ENCODE assay signal across 33 cellular contexts in the genomic region with DNA sequence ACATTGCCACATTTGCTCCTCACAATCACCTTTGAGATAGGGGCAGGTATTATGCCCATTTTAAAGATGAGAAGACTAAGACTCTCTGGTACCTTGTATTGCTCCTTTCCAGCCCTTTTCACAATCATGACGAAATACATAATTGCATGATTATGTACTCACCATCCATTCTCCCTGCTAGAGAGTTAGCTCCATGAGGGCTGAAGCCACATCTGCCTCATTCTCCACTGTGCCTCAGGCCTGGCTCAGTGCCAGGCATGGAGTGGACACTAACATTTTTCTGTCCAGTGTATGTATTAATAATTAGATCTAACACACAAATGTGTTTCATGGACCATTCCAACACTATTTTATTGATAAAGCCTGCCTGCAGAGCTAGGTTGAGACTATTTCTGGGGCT.
"Had no signal": no experiment of that assay in that cellular context is flagged by ENCODE, and none has a peak within 500 bp of the region (broad histone marks: within the 10 kb centered on the region; RNA-seq: fewer than 3 reads in every experiment).

No MANE protein-coding gene starts in this region.

- H3K27me3 ChIP-seq: MG63 had no signal

- H3K36me3 ChIP-seq: MG63 had no signal

- DNase-seq: Karpas-422, Kasumi-1, MG63, MM.1S, MV-4-11, NCI-H1048, NCI-H1092, NCI-H1092 treated with DMSO at 0.1 percent for 48 hours, NCI-H1105, NCI-H1105 treated with DMSO at 0.1 percent for 48 hours, NCI-H1417 treated with DMSO at 0.1 percent for 48 hours, NCI-H1436 treated with DMSO at 0.1 percent for 48 hours, NCI-H146, NCI-H1694, NCI-H1694 treated with DMSO at 0.1 percent for 48 hours, NCI-H187, NCI-H187 treated with DMSO at 0.1 percent for 48 hours, NCI-H1930, NCI-H2029, NCI-H2029 treated with DMSO at 0.1 percent for 48 hours, NCI-H2081, NCI-H2081 treated with DMSO at 0.1 percent for 48 hours, NCI-H2107, NCI-H2171, NCI-H2171 treated with DMSO at 0.1 percent for 48 hours, NCI-H2227 treated with DMSO at 0.1 percent for 48 hours, NCI-H226, NCI-H345, NCI-H446, NCI-H446 treated with DMSO at 0.1 percent for 48 hours, NCI-H510A, NCI-H510A treated with DMSO at 0.1 percent for 48 hours, NCI-H524 had no signal

- H3K4me3 ChIP-seq: MG63 had no signal
